In the genomic region with DNA sequence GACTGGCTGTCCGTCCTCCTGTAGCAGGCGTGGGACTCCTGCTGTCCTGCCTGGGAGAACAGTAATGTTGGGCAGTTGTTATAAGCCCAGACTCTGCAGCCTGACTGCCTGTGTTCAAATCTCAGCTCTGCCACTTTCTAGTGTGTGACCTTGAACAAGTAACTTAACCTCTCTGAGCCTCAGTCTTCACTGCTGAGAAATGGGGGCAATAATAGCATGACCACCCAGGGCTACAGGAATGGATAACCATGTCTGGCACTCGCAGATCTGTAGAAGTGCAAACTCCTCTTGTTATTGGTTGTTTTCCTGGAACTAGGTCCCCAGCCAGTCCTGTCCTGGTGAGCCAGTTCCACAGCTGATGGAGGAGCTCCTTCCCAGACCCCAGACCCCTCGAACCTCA, we compare ENCODE assay signal across 31 cellular contexts.
"Had no signal": no experiment of that assay in that cellular context is flagged by ENCODE, and none has a peak within 500 bp of the region (broad histone marks: within the 10 kb centered on the region; RNA-seq: fewer than 3 reads in every experiment).

No MANE protein-coding gene starts in this region.

- H3K27ac Mint-ChIP-seq: naive B cell; naive thymus-derived CD8-positive, alpha-beta T cell; natural killer cell treated with Interleukin-12 subunit alpha and Interleukin-12 subunit beta and Interleukin-15 and Interleukin-18, amount 100 ng/mL, for 72 hours; nephron progenitor cell; stimulated activated memory B cell treated with anti-CD40 and anti-IgM and Interleukin-4, amounts not matched to agents 10 μg/mL and 1 μg/mL and 100 μg/mL, for 72 hours; stimulated activated naive CD8-positive, alpha-beta T cell treated with anti-CD3 and anti-CD28 coated beads, Interleukin-15, amount 100 ng/mL, for 72 hours had no signal

- H3K27me3 ChIP-seq: pancreas, right atrium auricular region, spleen, suprapubic skin, testis, tibial artery, upper lobe of left lung, vagina had no signal

- H3K27me3 Mint-ChIP-seq: stimulated activated memory B cell treated with anti-CD40 and anti-IgM and Interleukin-4, amounts not matched to agents 10 μg/mL and 1 μg/mL and 100 μg/mL, for 72 hours; stimulated activated naive CD8-positive, alpha-beta T cell treated with anti-CD3 and anti-CD28 coated beads, Interleukin-15, amount 100 ng/mL, for 72 hours had no signal

- ATAC-seq: naive thymus-derived CD8-positive, alpha-beta T cell; natural killer cell treated with Interleukin-12 subunit alpha and Interleukin-12 subunit beta and Interleukin-15 and Interleukin-18, amount 100 ng/mL, for 72 hours; pancreas; sciatic nerve; stimulated activated memory B cell treated with anti-CD40 and anti-IgM and Interleukin-4, amounts not matched to agents 10 μg/mL and 1 μg/mL and 100 μg/mL, for 72 hours; stimulated activated naive CD8-positive, alpha-beta T cell treated with anti-CD3 and anti-CD28 coated beads, Interleukin-15, amount 100 ng/mL, for 72 hours; stimulated activated naive CD8-positive, alpha-beta T cell treated with anti-CD3 and anti-CD28 coated beads, Interleukin-15, Interleukin-2, amounts not matched to agents 100 U/mL and 50 U/mL, for 24 hours had no signal

- H3K4me3 ChIP-seq: pancreas, prostate gland, right atrium auricular region, skin epidermis, smooth muscle cell, spleen, suprapubic skin, testis, tibial artery, upper lobe of left lung, vagina had no signal

- H3K4me1 Mint-ChIP-seq: naive B cell; stimulated activated memory B cell treated with anti-CD40 and anti-IgM and Interleukin-4, amounts not matched to agents 10 μg/mL and 1 μg/mL and 100 μg/mL, for 72 hours; stimulated activated naive CD8-positive, alpha-beta T cell treated with anti-CD3 and anti-CD28 coated beads, Interleukin-15, amount 100 ng/mL, for 72 hours had no signal

- DNase-seq: naive B cell; naive thymus-derived CD8-positive, alpha-beta T cell; nephron progenitor cell; occipital lobe; pancreas; retina; spleen; stimulated activated CD4-positive, alpha-beta T cell treated with anti-CD3 and anti-CD28 coated beads, Interleukin-12 subunit alpha, Interleukin-12 subunit beta, amount 100 ng/mL, for 4 hours; stimulated activated CD4-positive, alpha-beta T cell treated with anti-CD3 and anti-CD28 coated beads, Interleukin-1b, Interleukin-23, amount 100 ng/mL, for 48 hours; stimulated activated CD4-positive, alpha-beta T cell treated with anti-CD3 and anti-CD28 coated beads, Interleukin-4, amount 100 ng/mL, for 1 hour; stimulated activated CD4-positive, alpha-beta T cell treated with anti-CD3 and anti-CD28 coated beads, Interleukin-4, amount 100 ng/mL, for 4 hours; stimulated activated CD8-positive, alpha-beta memory T cell treated with anti-CD3 and anti-CD28 coated beads, Interleukin-4, amount 100 ng/mL, for 48 hours; stimulated activated naive CD4-positive, alpha-beta T cell; stimulated activated naive CD8-positive, alpha-beta T cell treated with anti-CD3 and anti-CD28 coated beads, Interleukin-15, amount 100 ng/mL, for 72 hours; stimulated activated naive CD8-positive, alpha-beta T cell treated with anti-CD3 and anti-CD28 coated beads, Interleukin-15, Interleukin-2, amounts not matched to agents 100 U/mL and 50 U/mL, for 24 hours; substantia nigra; testis; tibial artery; trophoblast cell had no signal

- H3K4me2 ChIP-seq: smooth muscle cell had no signal

- H3K4me1 ChIP-seq: pancreas, prostate gland, testis, tibial artery had no signal

- H3K9me3 ChIP-seq: pancreas, prostate gland, right atrium auricular region, spleen, suprapubic skin, testis, tibial artery, upper lobe of left lung, vagina had no signal

- H3K36me3 ChIP-seq: pancreas, prostate gland, right atrium auricular region, spleen, suprapubic skin, tibial artery, upper lobe of left lung, vagina had no signal

- FAIRE-seq: pancreas, urothelium cell line had no signal

- H3K9me3 Mint-ChIP-seq: naive B cell; naive thymus-derived CD8-positive, alpha-beta T cell; natural killer cell treated with Interleukin-12 subunit alpha and Interleukin-12 subunit beta and Interleukin-15 and Interleukin-18, amount 100 ng/mL, for 72 hours; nephron progenitor cell; neural crest cell; stimulated activated memory B cell treated with anti-CD40 and anti-IgM and Interleukin-4, amounts not matched to agents 10 μg/mL and 1 μg/mL and 100 μg/mL, for 72 hours; stimulated activated naive CD8-positive, alpha-beta T cell treated with anti-CD3 and anti-CD28 coated beads, Interleukin-15, amount 100 ng/mL, for 72 hours had no signal

- H3K27ac ChIP-seq: pancreas, prostate gland, skin epidermis, spleen, suprapubic skin, testis, tibial artery, upper lobe of left lung, vagina had no signal

- H3K4me3 Mint-ChIP-seq: naive B cell; naive thymus-derived CD8-positive, alpha-beta T cell; natural killer cell treated with Interleukin-12 subunit alpha and Interleukin-12 subunit beta and Interleukin-15 and Interleukin-18, amount 100 ng/mL, for 72 hours; nephron progenitor cell; neural crest cell; stimulated activated memory B cell treated with anti-CD40 and anti-IgM and Interleukin-4, amounts not matched to agents 10 μg/mL and 1 μg/mL and 100 μg/mL, for 72 hours; stimulated activated naive CD8-positive, alpha-beta T cell treated with anti-CD3 and anti-CD28 coated beads, Interleukin-15, amount 100 ng/mL, for 72 hours had no signal

- H3K36me3 Mint-ChIP-seq: naive B cell; naive thymus-derived CD8-positive, alpha-beta T cell; natural killer cell treated with Interleukin-12 subunit alpha and Interleukin-12 subunit beta and Interleukin-15 and Interleukin-18, amount 100 ng/mL, for 72 hours; stimulated activated memory B cell treated with anti-CD40 and anti-IgM and Interleukin-4, amounts not matched to agents 10 μg/mL and 1 μg/mL and 100 μg/mL, for 72 hours had no signal
